ENCODE assay signal across 27 cellular contexts in genomic region chrX:100085851-100086250, GRCh38.
DNase-seq lines count a peak whose midpoint lies in the region; ATAC-seq and TF ChIP-seq lines count a peak whose summit lies in the region.
"Had no signal": no experiment of that assay in that cellular context is flagged by ENCODE, and none has a peak within 500 bp of the region (broad histone marks: within the 10 kb centered on the region; RNA-seq: fewer than 3 reads in every experiment).

No MANE protein-coding gene starts in this region.

- H3K9ac ChIP-seq in mammary epithelial cell (ENCODE audit: insufficient read depth, low read length) = no peak overlapping the region
- H3K9ac ChIP-seq: KMS-11, SK-N-SH had no signal

- no peak overlapping the region for H3K4me3 ChIP-seq in mammary epithelial cell (replicated peaks in 1 of 3; ENCODE audit: insufficient read depth in 1 of 3, low read depth in 2 of 3, low read length in 3 of 3)
- no peak overlapping the region for H3K4me3 ChIP-seq in breast epithelium
- no peak overlapping the region for H3K4me3 ChIP-seq in fibroblast of villous mesenchyme (ENCODE audit: low read depth, low read length)
- H3K4me3 ChIP-seq: A549, GM12878, GM23338, HAP-1 had no signal

- no peaks in the 10 kb centered on the region for H4K20me1 ChIP-seq in mammary epithelial cell (ENCODE audit: insufficient read depth, low read length)

- 18% methylated on average over 2 of the region's 2 CpGs for WGBS in mammary epithelial cell (ENCODE audit: low coverage, missing lambda C conversion rate)

- in situ Hi-C loops in mammary epithelial cell (cut with MboI; ENCODE audit: low sequenced_read_pairs in 2 of 2) = no loop called here

- no peaks in the 10 kb centered on the region for H3K27me3 Mint-ChIP-seq in stimulated activated naive CD8-positive, alpha-beta T cell treated with anti-CD3 and anti-CD28 coated beads, Interleukin-15, amount 100 ng/mL, for 72 hours

- ATAC-seq in HG02870 (IDR thresholded peaks at IDR 0.05; ENCODE audit: unreplicated experiment) = no peak
- no peak for ATAC-seq in stimulated activated naive CD8-positive, alpha-beta T cell treated with anti-CD3 and anti-CD28 coated beads, Interleukin-15, amount 100 ng/mL, for 72 hours
- ATAC-seq: A549; CD8-positive, alpha-beta T cell; GM12878; GM23338; PC-3 had no signal

- H3K4me2 ChIP-seq in mammary epithelial cell (ENCODE audit: insufficient read depth, low read depth, low read length) = no peak overlapping the region
- H3K4me2 ChIP-seq: A549, GM23338, KMS-11, SK-N-SH had no signal

- CTCF ChIA-PET in mammary epithelial cell (lab: Charles Lee; ENCODE audit: low non-redundant PET) = no interaction called here

- H3K79me2 ChIP-seq in mammary epithelial cell (ENCODE audit: insufficient read depth, low read length) = no peaks in the 10 kb centered on the region

- H3K4me1 Mint-ChIP-seq in stimulated activated naive CD8-positive, alpha-beta T cell treated with anti-CD3 and anti-CD28 coated beads, Interleukin-15, amount 100 ng/mL, for 72 hours = no peaks in the 10 kb centered on the region
- H3K4me1 Mint-ChIP-seq: IgD-negative memory B cell had no signal

- no peaks in the 10 kb centered on the region for H3K9me3 ChIP-seq in mammary epithelial cell (replicated peaks; ENCODE audit: insufficient read depth, low read length)
- no peaks in the 10 kb centered on the region for H3K9me3 ChIP-seq in breast epithelium
- H3K9me3 ChIP-seq: A549, Caco-2, HAP-1, SK-N-SH had no signal

- TF ChIP-seq POLR2A in breast epithelium (IDR thresholded peaks at IDR 0.05) = no peak

- no TSS peak for BruUV-seq in mammary epithelial cell (replicated peaks; lab: Mats Ljungman, UMichigan)

- TF ChIP-seq CTCF in mammary epithelial cell (conservative IDR thresholded peaks at IDR 0.05 in 1 of 2, IDR thresholded peaks at IDR 0.05 in 1 of 2; ENCODE audit: extremely low read depth in 1 of 2, insufficient read depth in 1 of 2, low read depth in 1 of 2, low read length in 2 of 2) (no peak), breast epithelium (IDR thresholded peaks at IDR 0.05) (no peak), fibroblast of villous mesenchyme (IDR thresholded peaks at IDR 0.05; ENCODE audit: insufficient read depth, low read depth, low read length) (no peak)

- dilution Hi-C loops in mammary epithelial cell (cut with HindIII; ENCODE audit: low sequenced_read_pairs) = no loop called here

- H3K27ac Mint-ChIP-seq in stimulated activated naive CD8-positive, alpha-beta T cell treated with anti-CD3 and anti-CD28 coated beads, Interleukin-15, amount 100 ng/mL, for 72 hours = no peak overlapping the region
- H3K27ac Mint-ChIP-seq: CD8-positive, alpha-beta T cell; GM23338; IgD-negative memory B cell had no signal

- intact Hi-C loops in mammary epithelial cell (cut with micrococcal nuclease) (loop anchor here (10.0 kb wide), 1 partner anchor 549 kb away; the partner anchor contains the start of gene TSPAN6), breast epithelium (cut with DNase I; ENCODE audit: low total_unique reads) (no loop called here)

- H3K27me3 ChIP-seq in mammary epithelial cell (ENCODE audit: insufficient read depth, low read length) (no peaks in the 10 kb centered on the region), breast epithelium (peaks cover 0 to 37% of the 10 kb centered on the region in 2 donors)

- H3K27ac ChIP-seq in mammary epithelial cell (ENCODE audit: insufficient read depth, low read depth, low read length) = no peak overlapping the region
- no peak overlapping the region for H3K27ac ChIP-seq in breast epithelium
- H3K27ac ChIP-seq: A549, C4-2B, KMS-11 had no signal

- H3K4me3 Mint-ChIP-seq in stimulated activated naive CD8-positive, alpha-beta T cell treated with anti-CD3 and anti-CD28 coated beads, Interleukin-15, amount 100 ng/mL, for 72 hours = no peak overlapping the region
- H3K4me3 Mint-ChIP-seq: CD8-positive, alpha-beta T cell; GM23338; IgD-negative memory B cell had no signal

- H3K36me3 ChIP-seq in mammary epithelial cell (ENCODE audit: insufficient read depth, low read length) = no peaks in the 10 kb centered on the region
- H3K36me3 ChIP-seq in breast epithelium = no peaks in the 10 kb centered on the region
- H3K36me3 ChIP-seq: HAP-1 had no signal

- no peaks in the 10 kb centered on the region for H3K9me3 Mint-ChIP-seq in stimulated activated naive CD8-positive, alpha-beta T cell treated with anti-CD3 and anti-CD28 coated beads, Interleukin-15, amount 100 ng/mL, for 72 hours
- H3K9me3 Mint-ChIP-seq: CD8-positive, alpha-beta T cell; GM23338 had no signal

- H3K4me1 ChIP-seq in mammary epithelial cell (ENCODE audit: insufficient read depth, low read length) (peaks cover 37% of the 10 kb centered on the region), breast epithelium (no peaks in the 10 kb centered on the region)
- H3K4me1 ChIP-seq: A549, Caco-2 had no signal

- no peak overlapping the region for H2AFZ ChIP-seq in mammary epithelial cell (ENCODE audit: low read depth, low read length)
- H2AFZ ChIP-seq: GM23338 had no signal

- peak; percentile 39 for DNase-seq in mammary epithelial cell
- no peak for DNase-seq in breast epithelium (ENCODE audit: low spot score in 2 of 2)
- DNase-seq in NCI-H1105 treated with DMSO at 0.1 percent for 48 hours (lab: John Stamatoyannopoulos, UW) = peak; percentile 34
- peak; percentile 4 for DNase-seq in fibroblast of villous mesenchyme (ENCODE audit: low read depth)
- DNase-seq in stimulated activated naive CD8-positive, alpha-beta T cell treated with anti-CD3 and anti-CD28 coated beads, Interleukin-15, amount 100 ng/mL, for 72 hours = no peak
- no peak for DNase-seq in mucosa of gallbladder (ENCODE audit: low spot score)
- DNase-seq: Caco-2; CD8-positive, alpha-beta T cell; EL; GDM1; NCI-H1048; NCI-H1436; NCI-H187; NCI-H2081 treated with DMSO at 0.1 percent for 48 hours; NCI-H82; NK-92 treated with Interleukin-12 subunit alpha and Interleukin-12 subunit beta, amount 100 ng/mL, for 24 hours; PC-3; SK-N-SH; SW 1271 had no signal

Comparison
In these comparisons a context has a peak if more than half of its experiments do, and no peak if none do; other contexts are left out.
1. DNase-seq: peak in mammary epithelial cell (single experiment), NCI-H1105 treated with DMSO at 0.1 percent for 48 hours (single experiment) and fibroblast of villous mesenchyme (single experiment); none in breast epithelium (0 of 2), stimulated activated naive CD8-positive, alpha-beta T cell treated with anti-CD3 and anti-CD28 coated beads, Interleukin-15, amount 100 ng/mL, for 72 hours (0 of 2) and mucosa of gallbladder (single experiment).